In genomic region chr6:14706378-14706929, GRCh38 we compare ENCODE assay signal across 8 cellular contexts.
DNase-seq lines count a peak whose midpoint lies in the region; ATAC-seq and TF ChIP-seq lines count a peak whose summit lies in the region.

No MANE protein-coding gene starts in this region.

- no peaks in the 10 kb centered on the region for H4K20me1 ChIP-seq in mammary epithelial cell (ENCODE audit: insufficient read depth, low read length)

- peak; percentile 75 to 90 for ATAC-seq in natural killer cell treated with Interleukin-12 subunit alpha and Interleukin-12 subunit beta and Interleukin-15 and Interleukin-18, amount 100 ng/mL, for 72 hours
- no peak for ATAC-seq in HG03039 (IDR thresholded peaks at IDR 0.05; ENCODE audit: unreplicated experiment)
- no peak for ATAC-seq in GM21528 (IDR thresholded peaks at IDR 0.05; ENCODE audit: low FRiP score, unreplicated experiment)

- intact Hi-C loops in mammary epithelial cell (cut with micrococcal nuclease), result no loop called here

- in situ Hi-C loops in mammary epithelial cell (cut with MboI; ENCODE audit: low sequenced_read_pairs in 2 of 2), result no loop called here

- peaks cover 24 to 35% of the 10 kb centered on the region in 2 donors for H3K4me1 Mint-ChIP-seq in natural killer cell treated with Interleukin-12 subunit alpha and Interleukin-12 subunit beta and Interleukin-15 and Interleukin-18, amount 100 ng/mL, for 72 hours (ENCODE audit: low read depth in 2 of 2)

- H3K27me3 ChIP-seq in Peyer's patch (no peaks in the 10 kb centered on the region), mammary epithelial cell (ENCODE audit: insufficient read depth, low read length) (no peaks in the 10 kb centered on the region)

- H3K79me2 ChIP-seq in mammary epithelial cell (ENCODE audit: insufficient read depth, low read length), result no peaks in the 10 kb centered on the region

- H3K36me3 ChIP-seq in Peyer's patch (no peaks in the 10 kb centered on the region), mammary epithelial cell (ENCODE audit: insufficient read depth, low read length) (no peaks in the 10 kb centered on the region)

- H3K4me1 ChIP-seq in Peyer's patch (peaks cover 0 to 11% (median 0%) of the 10 kb centered on the region in 4 donors), mammary epithelial cell (ENCODE audit: insufficient read depth, low read length) (peaks cover 37% of the 10 kb centered on the region)

- peak overlapping the region in 1 of 2 donors; percentile 8 for H3K27ac Mint-ChIP-seq in natural killer cell treated with Interleukin-12 subunit alpha and Interleukin-12 subunit beta and Interleukin-15 and Interleukin-18, amount 100 ng/mL, for 72 hours

- TF ChIP-seq CTCF in AG04449 (IDR thresholded peaks at IDR 0.05; ENCODE audit: insufficient read depth, low read length, missing control alignments) (no peak), Peyer's patch (IDR thresholded peaks at IDR 0.05) (no peak), mammary epithelial cell (conservative IDR thresholded peaks at IDR 0.05 in 1 of 2, IDR thresholded peaks at IDR 0.05 in 1 of 2; ENCODE audit: extremely low read depth in 1 of 2, insufficient read depth in 1 of 2, low read depth in 1 of 2, low read length in 2 of 2) (no peak)

- H3K27me3 Mint-ChIP-seq in natural killer cell treated with Interleukin-12 subunit alpha and Interleukin-12 subunit beta and Interleukin-15 and Interleukin-18, amount 100 ng/mL, for 72 hours, result peaks cover 7 to 8% of the 10 kb centered on the region in 2 donors

- peak overlapping the region; percentile 26 for H3K4me2 ChIP-seq in mammary epithelial cell (ENCODE audit: insufficient read depth, low read depth, low read length)

- H2AFZ ChIP-seq in mammary epithelial cell (ENCODE audit: low read depth, low read length), result peak overlapping the region; percentile 63

- H3K4me3 ChIP-seq in AG04449 (ENCODE audit: low read depth, low read length) (no peak overlapping the region), Peyer's patch (no peak overlapping the region), mammary epithelial cell (replicated peaks in 1 of 3; ENCODE audit: insufficient read depth in 1 of 3, low read depth in 2 of 3, low read length in 3 of 3) (no peak overlapping the region)

- no peaks in the 10 kb centered on the region for H3K36me3 Mint-ChIP-seq in natural killer cell treated with Interleukin-12 subunit alpha and Interleukin-12 subunit beta and Interleukin-15 and Interleukin-18, amount 100 ng/mL, for 72 hours

- no peaks in the 10 kb centered on the region for H3K9me3 ChIP-seq in Peyer's patch
- H3K9me3 ChIP-seq in mammary epithelial cell (replicated peaks; ENCODE audit: insufficient read depth, low read length), result no peaks in the 10 kb centered on the region

- dilution Hi-C loops in mammary epithelial cell (cut with HindIII; ENCODE audit: low sequenced_read_pairs), result no loop called here

- peak overlapping the region; percentile 48 for H3K9ac ChIP-seq in mammary epithelial cell (ENCODE audit: insufficient read depth, low read length)

- BruUV-seq in mammary epithelial cell (replicated peaks; lab: Mats Ljungman, UMichigan), result TSS peak; percentile 86

- no peak overlapping the region for H3K4me3 Mint-ChIP-seq in natural killer cell treated with Interleukin-12 subunit alpha and Interleukin-12 subunit beta and Interleukin-15 and Interleukin-18, amount 100 ng/mL, for 72 hours

- H3K27ac ChIP-seq in Peyer's patch (peak overlapping the region in 1 of 4 donors; percentile 25), mammary epithelial cell (ENCODE audit: insufficient read depth, low read depth, low read length) (peak overlapping the region; percentile 83)

- POLR2A ChIA-PET in AG04449 (lab: Yijun Ruan, JAX), result interaction anchor here (0.6 kb wide), 2 partner anchors 175 to 500 kb away, joined by 3 to 5 read pairs; no protein-coding TSS in a partner anchor

- TF ChIP-seq POLR2A in Peyer's patch (IDR thresholded peaks at IDR 0.05), result no peak

- CTCF ChIA-PET in AG04449 (lab: Yijun Ruan, JAX) (interaction anchor here (1.2 kb wide), 1 partner anchor 8 kb away, joined by 3 read pairs; no protein-coding TSS in a partner anchor), mammary epithelial cell (lab: Charles Lee; ENCODE audit: low non-redundant PET) (no interaction called here)

- no peaks in the 10 kb centered on the region for H3K9me3 Mint-ChIP-seq in natural killer cell treated with Interleukin-12 subunit alpha and Interleukin-12 subunit beta and Interleukin-15 and Interleukin-18, amount 100 ng/mL, for 72 hours

- DNase-seq in AG04449 (ENCODE audit: low read depth, low spot score) (peak; percentile 98), Peyer's patch (peak in 2 of 3 donors; percentile 41 to 61), mammary epithelial cell (peak; percentile 94), superior temporal gyrus (ENCODE audit: extremely low spot score) (peak; percentile 46), GM19240 (ENCODE audit: insufficient read length, low spot score) (no peak)
- DNase-seq in natural killer cell treated with Interleukin-12 subunit alpha and Interleukin-12 subunit beta and Interleukin-15 and Interleukin-18, amount 100 ng/mL, for 72 hours (ENCODE audit: low spot score), result no peak

- WGBS in mammary epithelial cell (ENCODE audit: low coverage, missing lambda C conversion rate), result 27% methylated on average over 12 of the region's 12 CpGs

Comparison
In these comparisons a context has a peak if more than half of its experiments do, and no peak if none do; other contexts are left out.
1. DNase-seq: peak in AG04449 (single experiment), Peyer's patch (2 of 3), mammary epithelial cell (single experiment) and superior temporal gyrus (single experiment); none in natural killer cell treated with Interleukin-12 subunit alpha and Interleukin-12 subunit beta and Interleukin-15 and Interleukin-18, amount 100 ng/mL, for 72 hours (single experiment) and GM19240 (single experiment).
2. ATAC-seq: peak in natural killer cell treated with Interleukin-12 subunit alpha and Interleukin-12 subunit beta and Interleukin-15 and Interleukin-18, amount 100 ng/mL, for 72 hours (2 of 2); none in HG03039 (single experiment) and GM21528 (single experiment).